Comparison of ENCODE assay signal across 1 cellular context in the genomic region with DNA sequence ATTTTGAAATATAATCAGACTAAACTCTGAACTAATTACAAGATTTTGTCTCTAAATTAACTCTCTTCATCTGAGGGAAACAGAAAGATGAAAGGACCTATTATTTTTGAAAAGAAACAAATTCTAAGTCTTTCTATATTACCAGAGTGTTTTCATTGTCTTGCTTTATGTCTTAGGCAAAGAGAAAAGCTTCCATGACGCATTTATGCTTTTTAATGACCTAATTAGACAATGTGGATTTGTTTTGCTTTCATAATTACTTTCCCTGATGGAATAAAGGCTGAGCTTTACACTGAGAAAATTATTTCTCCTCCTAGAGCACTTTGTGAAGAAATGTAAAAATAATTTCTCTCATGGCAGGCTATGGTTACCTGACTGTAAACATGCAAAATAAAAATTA.
TF ChIP-seq lines count a peak whose summit lies in the region.

No MANE protein-coding gene starts in this region.

TF ChIP-seq in SK-N-SH, 30 proteins besides CTCF, POLR2A, EP300 and RAD21 (continued from another document):
- no peak for TF ChIP-seq TEAD4 (IDR thresholded peaks at IDR 0.05; ENCODE audit: borderline replicate concordance, insufficient read depth)
- TF ChIP-seq MAX (IDR thresholded peaks at IDR 0.05; ENCODE audit: low read depth), result no peak
- TF ChIP-seq POLR2AphosphoS5 (IDR thresholded peaks at IDR 0.05; ENCODE audit: low read depth, low read length), result no peak
